28 cellular contexts compared by ENCODE assay signal in the genomic region with DNA sequence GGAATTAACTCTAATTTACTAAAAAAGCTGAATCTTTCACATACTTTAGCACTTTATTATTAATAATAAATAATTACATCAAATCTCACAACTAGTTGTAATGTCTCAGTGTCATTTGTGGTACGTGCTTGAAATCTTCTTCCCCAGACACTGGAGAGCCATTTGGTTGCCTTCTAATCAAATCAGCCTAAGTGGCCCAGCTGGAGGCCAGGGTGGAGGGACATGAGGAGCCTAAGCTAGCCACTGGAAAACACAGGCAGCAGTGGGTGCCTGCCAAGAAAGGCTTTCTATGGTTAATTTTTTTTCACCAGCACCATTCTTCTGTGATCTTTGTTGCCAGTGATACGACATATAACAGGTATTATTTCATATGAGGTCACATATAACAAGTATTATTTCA.
"Had no signal": no experiment of that assay in that cellular context is flagged by ENCODE, and none has a peak within 500 bp of the region (broad histone marks: within the 10 kb centered on the region; RNA-seq: fewer than 3 reads in every experiment).

No MANE protein-coding gene starts in this region.

- DNase-seq: activated CD4-positive, alpha-beta memory T cell treated with anti-CD3 and anti-CD28 coated beads for 36 hours; activated CD4-positive, alpha-beta T cell treated with anti-CD3 and anti-CD28 coated beads for 48 hours; activated CD8-positive, alpha-beta memory T cell treated with anti-CD3 and anti-CD28 coated beads, Interleukin-2, amount 50 U/mL, for 4 hours; activated gamma-delta T cell treated with Interleukin-2 at 50 U/mL for 16 hours; activated T-cell treated with anti-CD3 and anti-CD28 coated beads, Interleukin-2, amount 50 U/mL, for 1 hour; brain microvascular endothelial cell; dorsolateral prefrontal cortex; effector memory CD4-positive, alpha-beta T cell; erythroblast; gastrocnemius medialis; left colon; mammary epithelial cell; naive thymus-derived CD4-positive, alpha-beta T cell; ovary; right lobe of liver; stimulated activated CD4-positive, alpha-beta T cell treated with anti-CD3 and anti-CD28 coated beads, Interleukin-2, amount 100 ng/mL, for 48 hours; stimulated activated naive CD4-positive, alpha-beta T cell treated with Interleukin-2 at 50 U/mL for 16 hours; T-helper 9 cell; uterus had no signal

- H3K9me3 Mint-ChIP-seq: activated CD4-positive, alpha-beta memory T cell treated with anti-CD3 and anti-CD28 coated beads for 36 hours; activated T-helper 17 cell treated with anti-CD3 and anti-CD28 coated beads, Interleukin-2, amount 50 U/mL, for 72 hours; type B pancreatic cell had no signal

- H3K27me3 Mint-ChIP-seq: activated CD4-positive, alpha-beta memory T cell treated with anti-CD3 and anti-CD28 coated beads for 36 hours; activated T-helper 17 cell treated with anti-CD3 and anti-CD28 coated beads, Interleukin-2, amount 50 U/mL, for 72 hours; naive thymus-derived CD4-positive, alpha-beta T cell; progenitor cell of endocrine pancreas; type B pancreatic cell had no signal

- H3K27me3 ChIP-seq: brain microvascular endothelial cell, dorsolateral prefrontal cortex, gastrocnemius medialis, hepatocyte, ovary, right lobe of liver, uterus had no signal

- H3K9me3 ChIP-seq: gastrocnemius medialis, ovary, right lobe of liver, uterus had no signal

- H3K4me1 ChIP-seq: gastrocnemius medialis, right lobe of liver, uterus had no signal

- H3K4me1 Mint-ChIP-seq: mesothelial cell of epicardium had no signal

- ATAC-seq: activated T-helper 17 cell treated with anti-CD3 and anti-CD28 coated beads, Interleukin-2, amount 50 U/mL, for 72 hours; gastrocnemius medialis; left colon; naive thymus-derived CD4-positive, alpha-beta T cell; right lobe of liver had no signal

- H3K36me3 ChIP-seq: brain microvascular endothelial cell, ovary, right lobe of liver, uterus had no signal

- H3K27ac ChIP-seq: brain microvascular endothelial cell, coronary artery, dorsolateral prefrontal cortex, gastrocnemius medialis, hepatocyte, ovary, right lobe of liver, uterus, VCaP had no signal

- H3K4me3 Mint-ChIP-seq: activated CD4-positive, alpha-beta memory T cell treated with anti-CD3 and anti-CD28 coated beads for 36 hours; activated T-helper 17 cell treated with anti-CD3 and anti-CD28 coated beads, Interleukin-2, amount 50 U/mL, for 72 hours; mesothelial cell of epicardium; naive thymus-derived CD4-positive, alpha-beta T cell; T-helper 1 cell treated with Interleukin-12 subunit alpha and Interleukin-12 subunit beta and Interleukin-4 antibody, amounts not matched to agents 30 μg/mL and 1 μg/mL, for 36 hours; type B pancreatic cell had no signal

- H3K27ac Mint-ChIP-seq: activated CD4-positive, alpha-beta memory T cell treated with anti-CD3 and anti-CD28 coated beads for 36 hours; activated naive CD4-positive, alpha-beta T cell treated with anti-CD3 and anti-CD28 coated beads, Interleukin-2, amount 50 U/mL, for 72 hours; activated T-helper 17 cell treated with anti-CD3 and anti-CD28 coated beads, Interleukin-2, amount 50 U/mL, for 72 hours; mesothelial cell of epicardium; naive thymus-derived CD4-positive, alpha-beta T cell; progenitor cell of endocrine pancreas; T-helper 1 cell treated with Interleukin-12 subunit alpha and Interleukin-12 subunit beta and Interleukin-4 antibody, amounts not matched to agents 30 μg/mL and 1 μg/mL, for 36 hours; type B pancreatic cell had no signal

- H3K4me3 ChIP-seq: coronary artery, dorsolateral prefrontal cortex, gastrocnemius medialis, hepatocyte, ovary, right lobe of liver, uterus had no signal
